8 cellular contexts compared by ENCODE assay signal in the genomic region with DNA sequence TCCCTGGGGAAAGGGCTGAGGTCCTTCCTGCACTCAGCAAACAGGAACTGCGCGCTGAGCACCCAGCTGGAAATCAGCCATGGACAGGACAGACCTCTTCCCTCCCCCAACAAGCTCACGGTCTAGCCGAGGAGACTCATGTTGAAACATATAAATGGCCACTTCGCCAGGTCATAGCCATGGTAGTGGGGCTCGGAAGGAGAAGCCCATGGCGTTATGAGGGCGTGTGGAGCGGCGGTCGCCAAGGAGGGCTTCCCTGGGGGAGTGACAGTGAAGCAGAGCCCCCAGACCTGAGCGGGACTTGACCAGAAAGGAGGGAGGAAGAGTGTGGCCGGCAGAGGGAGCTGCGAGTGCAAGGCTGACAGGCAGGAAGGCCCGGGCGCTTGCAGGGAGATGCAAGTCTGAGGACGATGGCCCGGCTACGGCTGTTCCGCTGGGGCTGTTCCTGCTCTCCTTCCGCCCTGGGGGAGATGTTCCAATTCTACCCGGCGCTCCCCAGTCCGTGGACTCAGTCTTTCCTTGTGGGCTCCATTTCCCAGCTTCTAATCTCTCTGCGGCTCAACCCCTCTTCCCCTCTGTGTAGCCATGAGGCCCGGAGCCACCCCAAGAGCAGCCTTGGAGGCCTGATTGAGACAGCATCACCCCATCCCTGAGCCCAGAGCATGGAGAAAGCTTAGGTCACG. TPM values are rescaled to one million over a fixed set of nuclear protein-coding genes. Genes with fewer than 3 reads are reported as not detected.
DNase-seq lines count a peak whose midpoint lies in the region; ATAC-seq and TF ChIP-seq lines count a peak whose summit lies in the region.

No MANE protein-coding gene starts in this region.

- ATAC-seq in HG02885 (IDR thresholded peaks at IDR 0.05; ENCODE audit: poor library complexity, unreplicated experiment) (peak; percentile 46), GM18858 (IDR thresholded peaks at IDR 0.05; ENCODE audit: unreplicated experiment) (no peak)

- TF ChIP-seq CTCF in C4-2B (conservative IDR thresholded peaks at IDR 0.05), result peak; percentile 97

- H3K27me3 ChIP-seq in layer of hippocampus (ENCODE audit: control insufficient read depth, insufficient read depth, low read length), result no peaks in the 10 kb centered on the region

- DNase-seq in NCI-H524 treated with DMSO at 0.1 percent for 48 hours (lab: John Stamatoyannopoulos, UW) (peak; percentile 44), cerebellum (ENCODE audit: low spot score) (peak; percentile 85)
- peak; percentile 80 to 83 for DNase-seq in activated CD4-positive, alpha-beta T cell treated with anti-CD3 and anti-CD28 coated beads for 24 hours (ENCODE audit: low read depth in 2 of 2)
- DNase-seq in stimulated activated CD4-positive, alpha-beta T cell treated with anti-CD3 and anti-CD28 coated beads, Interleukin-1b, Interleukin-23, amount 100 ng/mL, for 24 hours (ENCODE audit: low read depth in 4 of 4, low spot score in 1 of 4), result peak; percentile 73 to 84 (median 76)

- H3K27ac ChIP-seq in C4-2B, result peak overlapping the region; percentile 60
- H3K27ac ChIP-seq in layer of hippocampus (ENCODE audit: low read depth, low read length), result peak overlapping the region; percentile 52

RNA-seq across cellular contexts. Expression of gene PRRC2B, which starts 43.9 kb away (rescaled TPM):
- 162 TPM for total RNA-seq in cerebellum
